In the genomic region with DNA sequence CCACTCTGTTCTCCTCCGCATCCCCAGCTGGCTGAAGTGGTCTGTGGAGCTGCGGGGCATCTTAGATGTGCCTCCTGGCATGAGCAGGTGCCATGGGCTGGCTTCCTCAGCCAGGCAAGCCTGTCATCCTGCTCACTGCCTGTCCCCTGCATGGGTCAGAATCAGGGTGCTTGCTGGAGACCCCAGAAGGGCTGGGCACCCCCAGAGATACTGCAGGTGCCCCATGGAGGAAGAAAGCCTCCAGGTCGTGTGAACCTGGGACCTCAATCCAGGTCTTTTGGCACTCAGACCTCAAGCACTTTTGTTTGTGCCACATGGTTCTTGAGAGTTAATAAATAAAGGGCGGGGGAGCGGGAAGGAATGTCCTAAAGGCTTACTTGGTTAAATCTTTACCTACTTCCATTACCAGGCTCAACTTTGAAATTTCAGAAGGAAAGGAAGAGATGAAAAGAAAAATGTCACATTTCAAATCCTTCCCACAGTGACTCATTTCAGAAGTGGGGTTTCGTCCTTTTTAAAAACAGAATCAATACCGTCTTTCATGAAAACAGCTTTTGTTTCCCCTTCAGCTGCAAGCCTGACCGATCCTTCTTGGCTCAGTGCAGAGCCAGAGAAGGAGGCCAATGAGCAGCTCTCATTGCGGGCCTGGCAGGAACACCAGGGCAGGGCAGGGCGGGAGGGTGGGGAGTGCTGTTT, we compare ENCODE assay signal across 1 cellular context.
TF ChIP-seq lines count a peak whose summit lies in the region.

No MANE protein-coding gene starts in this region.

TF ChIP-seq in GM12878, 131 proteins besides CTCF, POLR2A, EP300 and RAD21 (continued from another document):
- TF ChIP-seq, protein P1, sequence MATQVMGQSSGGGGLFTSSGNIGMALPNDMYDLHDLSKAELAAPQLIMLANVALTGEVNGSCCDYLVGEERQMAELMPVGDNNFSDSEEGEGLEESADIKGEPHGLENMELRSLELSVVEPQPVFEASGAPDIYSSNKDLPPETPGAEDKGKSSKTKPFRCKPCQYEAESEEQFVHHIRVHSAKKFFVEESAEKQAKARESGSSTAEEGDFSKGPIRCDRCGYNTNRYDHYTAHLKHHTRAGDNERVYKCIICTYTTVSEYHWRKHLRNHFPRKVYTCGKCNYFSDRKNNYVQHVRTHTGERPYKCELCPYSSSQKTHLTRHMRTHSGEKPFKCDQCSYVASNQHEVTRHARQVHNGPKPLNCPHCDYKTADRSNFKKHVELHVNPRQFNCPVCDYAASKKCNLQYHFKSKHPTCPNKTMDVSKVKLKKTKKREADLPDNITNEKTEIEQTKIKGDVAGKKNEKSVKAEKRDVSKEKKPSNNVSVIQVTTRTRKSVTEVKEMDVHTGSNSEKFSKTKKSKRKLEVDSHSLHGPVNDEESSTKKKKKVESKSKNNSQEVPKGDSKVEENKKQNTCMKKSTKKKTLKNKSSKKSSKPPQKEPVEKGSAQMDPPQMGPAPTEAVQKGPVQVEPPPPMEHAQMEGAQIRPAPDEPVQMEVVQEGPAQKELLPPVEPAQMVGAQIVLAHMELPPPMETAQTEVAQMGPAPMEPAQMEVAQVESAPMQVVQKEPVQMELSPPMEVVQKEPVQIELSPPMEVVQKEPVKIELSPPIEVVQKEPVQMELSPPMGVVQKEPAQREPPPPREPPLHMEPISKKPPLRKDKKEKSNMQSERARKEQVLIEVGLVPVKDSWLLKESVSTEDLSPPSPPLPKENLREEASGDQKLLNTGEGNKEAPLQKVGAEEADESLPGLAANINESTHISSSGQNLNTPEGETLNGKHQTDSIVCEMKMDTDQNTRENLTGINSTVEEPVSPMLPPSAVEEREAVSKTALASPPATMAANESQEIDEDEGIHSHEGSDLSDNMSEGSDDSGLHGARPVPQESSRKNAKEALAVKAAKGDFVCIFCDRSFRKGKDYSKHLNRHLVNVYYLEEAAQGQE (IDR thresholded peaks at IDR 0.05; ENCODE audit: low read depth, low read length), result no peak
- TF ChIP-seq SMC3 (IDR thresholded peaks at IDR 0.05; ENCODE audit: borderline replicate concordance, low read length) (no peak; the same call in 1 of the 2 replicates), BMI1 (IDR thresholded peaks at IDR 0.05; ENCODE audit: borderline replicate concordance) (no peak), RCOR1 (conservative IDR thresholded peaks at IDR 0.05; ENCODE audit: low read depth, low read length) (no peak), MTA2 (IDR thresholded peaks at IDR 0.05; ENCODE audit: low read depth) (peak; percentile 65)
- TF ChIP-seq, protein P2, sequence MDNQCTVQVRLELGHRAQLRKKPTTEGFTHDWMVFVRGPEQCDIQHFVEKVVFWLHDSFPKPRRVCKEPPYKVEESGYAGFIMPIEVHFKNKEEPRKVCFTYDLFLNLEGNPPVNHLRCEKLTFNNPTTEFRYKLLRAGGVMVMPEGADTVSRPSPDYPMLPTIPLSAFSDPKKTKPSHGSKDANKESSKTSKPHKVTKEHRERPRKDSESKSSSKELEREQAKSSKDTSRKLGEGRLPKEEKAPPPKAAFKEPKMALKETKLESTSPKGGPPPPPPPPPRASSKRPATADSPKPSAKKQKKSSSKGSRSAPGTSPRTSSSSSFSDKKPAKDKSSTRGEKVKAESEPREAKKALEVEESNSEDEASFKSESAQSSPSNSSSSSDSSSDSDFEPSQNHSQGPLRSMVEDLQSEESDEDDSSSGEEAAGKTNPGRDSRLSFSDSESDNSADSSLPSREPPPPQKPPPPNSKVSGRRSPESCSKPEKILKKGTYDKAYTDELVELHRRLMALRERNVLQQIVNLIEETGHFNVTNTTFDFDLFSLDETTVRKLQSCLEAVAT (IDR thresholded peaks at IDR 0.05), result peak; percentile 49; the same call in 1 of the 2 replicates
- TF ChIP-seq, protein P3, sequence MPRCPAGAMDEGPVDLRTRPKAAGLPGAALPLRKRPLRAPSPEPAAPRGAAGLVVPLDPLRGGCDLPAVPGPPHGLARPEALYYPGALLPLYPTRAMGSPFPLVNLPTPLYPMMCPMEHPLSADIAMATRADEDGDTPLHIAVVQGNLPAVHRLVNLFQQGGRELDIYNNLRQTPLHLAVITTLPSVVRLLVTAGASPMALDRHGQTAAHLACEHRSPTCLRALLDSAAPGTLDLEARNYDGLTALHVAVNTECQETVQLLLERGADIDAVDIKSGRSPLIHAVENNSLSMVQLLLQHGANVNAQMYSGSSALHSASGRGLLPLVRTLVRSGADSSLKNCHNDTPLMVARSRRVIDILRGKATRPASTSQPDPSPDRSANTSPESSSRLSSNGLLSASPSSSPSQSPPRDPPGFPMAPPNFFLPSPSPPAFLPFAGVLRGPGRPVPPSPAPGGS (IDR thresholded peaks at IDR 0.05; ENCODE audit: borderline replicate concordance, insufficient read depth, low read depth, low read length, poor library complexity, severe bottlenecking), result no peak
- TF ChIP-seq, protein P4, sequence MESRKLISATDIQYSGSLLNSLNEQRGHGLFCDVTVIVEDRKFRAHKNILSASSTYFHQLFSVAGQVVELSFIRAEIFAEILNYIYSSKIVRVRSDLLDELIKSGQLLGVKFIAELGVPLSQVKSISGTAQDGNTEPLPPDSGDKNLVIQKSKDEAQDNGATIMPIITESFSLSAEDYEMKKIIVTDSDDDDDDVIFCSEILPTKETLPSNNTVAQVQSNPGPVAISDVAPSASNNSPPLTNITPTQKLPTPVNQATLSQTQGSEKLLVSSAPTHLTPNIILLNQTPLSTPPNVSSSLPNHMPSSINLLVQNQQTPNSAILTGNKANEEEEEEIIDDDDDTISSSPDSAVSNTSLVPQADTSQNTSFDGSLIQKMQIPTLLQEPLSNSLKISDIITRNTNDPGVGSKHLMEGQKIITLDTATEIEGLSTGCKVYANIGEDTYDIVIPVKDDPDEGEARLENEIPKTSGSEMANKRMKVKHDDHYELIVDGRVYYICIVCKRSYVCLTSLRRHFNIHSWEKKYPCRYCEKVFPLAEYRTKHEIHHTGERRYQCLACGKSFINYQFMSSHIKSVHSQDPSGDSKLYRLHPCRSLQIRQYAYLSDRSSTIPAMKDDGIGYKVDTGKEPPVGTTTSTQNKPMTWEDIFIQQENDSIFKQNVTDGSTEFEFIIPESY (IDR thresholded peaks at IDR 0.05), result no peak
TF ChIP-seq in GM12878: peak in this region for 35.
